Comparison of ENCODE assay signal across 8 cellular contexts in the genomic region with DNA sequence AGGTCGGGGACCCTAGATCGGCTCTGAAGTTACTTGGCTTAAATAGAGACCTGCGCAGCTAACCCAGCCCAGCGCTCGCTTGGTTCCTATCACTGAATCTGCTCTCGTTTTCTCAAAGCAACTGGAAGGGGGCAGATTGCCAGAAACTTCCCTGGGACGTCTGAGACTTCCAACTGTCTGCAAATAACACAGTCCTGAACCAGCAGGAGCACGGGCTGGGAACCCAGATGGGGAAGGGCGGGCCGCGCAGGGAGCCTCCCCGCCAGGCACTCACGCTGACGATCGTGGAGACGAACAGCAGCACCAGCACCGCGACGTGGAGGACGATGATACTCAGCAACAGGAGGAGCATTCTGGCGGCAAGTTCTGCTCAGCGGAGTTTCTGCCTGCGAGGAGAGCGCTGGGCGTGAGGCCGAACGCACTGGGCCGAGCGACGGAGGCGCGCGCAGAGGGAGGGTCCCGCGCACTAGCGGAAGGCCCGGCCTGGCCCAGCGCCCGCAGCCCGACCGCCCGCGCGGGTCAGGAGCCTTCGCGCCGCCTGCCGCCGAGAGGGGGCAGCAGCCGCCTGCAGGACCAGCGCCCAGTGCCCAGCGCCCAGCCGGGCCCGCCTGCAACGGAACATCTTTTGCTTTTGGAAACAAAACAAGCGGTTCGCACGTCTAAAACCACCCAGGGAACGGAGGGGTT. TPM values are rescaled to one million over a fixed set of nuclear protein-coding genes. Genes with fewer than 3 reads are reported as not detected.
DNase-seq lines count a peak whose midpoint lies in the region; ATAC-seq, FAIRE-seq and TF ChIP-seq lines count a peak whose summit lies in the region.

No MANE protein-coding gene starts in this region.

- peak overlapping the region; percentile 85 for H3K9ac ChIP-seq in astrocyte (ENCODE audit: low read length)

- peak; percentile 76 to 77 for ATAC-seq in right cardiac atrium
- peak; percentile 86 for ATAC-seq in aorta (ENCODE audit: low FRiP score)

- H3K36me3 Mint-ChIP-seq in astrocyte (ENCODE audit: low read depth, unreplicated experiment), result peaks cover 9% of the 10 kb centered on the region

- no peak for FAIRE-seq in astrocyte (lab: Jason Lieb, UNC)

- peak overlapping the region; percentile 77 for H3K4me3 ChIP-seq in astrocyte (ENCODE audit: insufficient read depth, low read depth, low read length)
- peak overlapping the region; percentile 67 for H3K4me3 ChIP-seq in right cardiac atrium (ENCODE audit: low read length)
- peak overlapping the region; percentile 70 to 86 for H3K4me3 ChIP-seq in aorta (ENCODE audit: low read length in 2 of 2)

- H3K36me3 ChIP-seq in astrocyte (ENCODE audit: insufficient read depth, low read length) (no peaks in the 10 kb centered on the region), aorta (ENCODE audit: control insufficient read depth in 1 of 2, insufficient read depth in 2 of 2, low read length in 1 of 2) (peaks cover 0 to 5% of the 10 kb centered on the region in 2 donors)

- H2AFZ ChIP-seq in astrocyte (ENCODE audit: low read depth, low read length), result peak overlapping the region; percentile 98

- H3K4me2 ChIP-seq in astrocyte (ENCODE audit: low read length), result peak overlapping the region; percentile 97

- peaks cover 20% of the 10 kb centered on the region for H4K20me1 ChIP-seq in astrocyte (ENCODE audit: insufficient read depth, low read length)

- under 1% methylated on average over 59 of the region's 59 CpGs for WGBS in right cardiac atrium
- 0 to 1% methylated on average over 46 to 59 of the region's 59 CpGs for WGBS in aorta, 2 donors

- peak overlapping the region; percentile 82 for H3K27ac ChIP-seq in astrocyte (ENCODE audit: low read depth, low read length)
- peak overlapping the region; percentile 96 for H3K27ac ChIP-seq in right cardiac atrium (ENCODE audit: low read length)
- peak overlapping the region; percentile 78 to 98 for H3K27ac ChIP-seq in aorta (ENCODE audit: low read depth in 1 of 2, low read length in 2 of 2)

- DNase-seq in DMS53 (lab: John Stamatoyannopoulos, UW), result peak; percentile 62
- no peak for DNase-seq in DMS53 treated with DMSO at 0.1 percent for 48 hours (lab: John Stamatoyannopoulos, UW; ENCODE audit: unreplicated experiment)
- peak in 72 of 76 experiments; percentile 28 to 85 (median 71) for DNase-seq in HUDEP-2 (lab: John Stamatoyannopoulos, UW; ENCODE audit: unreplicated experiment in 76 of 76)
- DNase-seq in SKM-1 treated with dmso at 0.1 percent for 144 hours (lab: John Stamatoyannopoulos, UW; ENCODE audit: unreplicated experiment), result peak; percentile 35
- peak; percentile 83 for DNase-seq in astrocyte (ENCODE audit: low read depth)
- DNase-seq in right cardiac atrium, result peak; percentile 90 to 97 (median 97)
- DNase-seq in posterior vena cava (ENCODE audit: low spot score), result peak; percentile 97
- DNase-seq in aorta, result peak; percentile 93 to 96

- H3K4me3 Mint-ChIP-seq in astrocyte (ENCODE audit: unreplicated experiment), result peak overlapping the region; percentile 95

- H3K79me2 ChIP-seq in astrocyte (ENCODE audit: insufficient read depth, low read length), result peaks cover 22% of the 10 kb centered on the region

- no peaks in the 10 kb centered on the region for H3K9me3 ChIP-seq in astrocyte (ENCODE audit: insufficient read depth, low read depth, low read length)
- H3K9me3 ChIP-seq in right cardiac atrium (ENCODE audit: control insufficient read depth, low read length), result no peaks in the 10 kb centered on the region
- no peaks in the 10 kb centered on the region for H3K9me3 ChIP-seq in aorta (ENCODE audit: control insufficient read depth, low read length)

- intact Hi-C loops in right cardiac atrium (cut with DNase I), result loop anchor here in 3 of 4 donors (1.0 to 10.0 kb wide), 6 partner anchors 82 to 242 kb away; a partner anchor contains a TSS
- intact Hi-C loops in posterior vena cava (cut with DNase I), result loop anchor here (2.0 to 10.0 kb wide), 3 partner anchors 134 to 242 kb away; no protein-coding TSS in a partner anchor
- intact Hi-C loops in aorta (cut with DNase I), result loop anchor here (2.0 to 5.0 kb wide), 4 partner anchors 82 to 242 kb away; a partner anchor contains a TSS

- peak overlapping the region; percentile 50 for H3K27ac Mint-ChIP-seq in astrocyte (ENCODE audit: unreplicated experiment)

- H3K27me3 ChIP-seq in astrocyte (ENCODE audit: insufficient read depth, low read length) (peaks cover 11% of the 10 kb centered on the region), right cardiac atrium (ENCODE audit: control insufficient read depth, insufficient read depth) (no peaks in the 10 kb centered on the region), aorta (ENCODE audit: control insufficient read depth in 1 of 2, insufficient read depth in 2 of 2, low read length in 1 of 2) (no peaks in the 10 kb centered on the region)

- peaks cover 18% of the 10 kb centered on the region for H3K4me1 Mint-ChIP-seq in astrocyte (ENCODE audit: low read depth, unreplicated experiment)

- H3K27me3 Mint-ChIP-seq in astrocyte (ENCODE audit: low read depth, unreplicated experiment), result peaks cover 8% of the 10 kb centered on the region

- H3K9me3 Mint-ChIP-seq in astrocyte (ENCODE audit: unreplicated experiment), result no peaks in the 10 kb centered on the region

- TF ChIP-seq CTCF in astrocyte (IDR thresholded peaks at IDR 0.05; ENCODE audit: insufficient read depth, low read depth, low read length), result peak; percentile 52

- H3K4me1 ChIP-seq in astrocyte (ENCODE audit: insufficient read depth, low read length), result peaks cover 42% of the 10 kb centered on the region
- H3K4me1 ChIP-seq in right cardiac atrium (ENCODE audit: control insufficient read depth, insufficient read depth, low read length), result peaks cover 17% of the 10 kb centered on the region
- no peaks in the 10 kb centered on the region for H3K4me1 ChIP-seq in aorta (ENCODE audit: control insufficient read depth in 1 of 2, insufficient read depth in 2 of 2, low read length in 2 of 2)

RNA-seq across cellular contexts. Expression of a gene that starts 4.6 kb away (rescaled TPM):
- total RNA-seq in astrocyte (41.7 and 49.6 TPM in 2 replicates), right cardiac atrium (100 to 1,000 TPM; 116 to 137 (median 123) TPM), posterior vena cava (100 to 1,000 TPM; 130 to 245 TPM), aorta (100 to 1,000 TPM; 113 to 226 TPM)
- polyA plus RNA-seq in right cardiac atrium (127 TPM), aorta (100 to 1,000 TPM in 1 of 2 donors, 10 to 100 TPM in 1; 87.8 to 154 TPM)
